In genomic region chr19:42468273-42468796, GRCh38 we compare ENCODE assay signal across 12 cellular contexts. TPM values are rescaled to one million over a fixed set of nuclear protein-coding genes. Genes with fewer than 3 reads are reported as not detected.
DNase-seq lines count a peak whose midpoint lies in the region; ATAC-seq, FAIRE-seq and TF ChIP-seq lines count a peak whose summit lies in the region.
"Had no signal": no experiment of that assay in that cellular context is flagged by ENCODE, and none has a peak within 500 bp of the region (broad histone marks: within the 10 kb centered on the region; RNA-seq: fewer than 3 reads in every experiment).

No MANE protein-coding gene starts in this region.

- H2BK12ac ChIP-seq in trophoblast cell (ENCODE audit: low read length): no peak overlapping the region

- peak overlapping the region; percentile 14 for H2BK5ac ChIP-seq in trophoblast cell (ENCODE audit: low read depth, low read length, poor library complexity)

- H4K91ac ChIP-seq in trophoblast cell (ENCODE audit: low read depth, low read length): no peak overlapping the region

- no peak overlapping the region for H3K4me3 Mint-ChIP-seq in stimulated activated memory B cell treated with anti-CD40 and anti-IgM and Interleukin-4, amounts not matched to agents 10 μg/mL and 1 μg/mL and 100 μg/mL, for 72 hours

- H4K8ac ChIP-seq in trophoblast cell (ENCODE audit: low read depth, low read length): no peak overlapping the region

- H3K18ac ChIP-seq in trophoblast cell (ENCODE audit: low read length): no peak overlapping the region

- no peaks in the 10 kb centered on the region for H3K9me3 ChIP-seq in trophoblast cell (ENCODE audit: insufficient read depth, low read depth, low read length)
- H3K9me3 ChIP-seq: heart right ventricle had no signal

- no peak overlapping the region for H3K27ac Mint-ChIP-seq in stimulated activated memory B cell treated with anti-CD40 and anti-IgM and Interleukin-4, amounts not matched to agents 10 μg/mL and 1 μg/mL and 100 μg/mL, for 72 hours
- H3K27ac Mint-ChIP-seq: activated T-helper 2 cell treated with anti-CD3 and anti-CD28 coated beads, Interferon-gamma antibody, Interleukin-2, Interleukin-4, amounts not matched to agents 10 μg/mL and 5 μg/mL and 100 μg/mL, durations not matched to agents 14 hours and 24 hours and 36 hours had no signal

- WGBS in trophoblast cell (ENCODE audit: extremely low coverage, insufficient coverage, insufficient read length): no CpG with 5 or more reads among the region's 3 CpGs

- no peak overlapping the region for H3K4ac ChIP-seq in trophoblast cell (ENCODE audit: low read depth, low read length)

- DNase-seq in NCI-H2171 treated with DMSO at 0.1 percent for 48 hours (lab: John Stamatoyannopoulos, UW) (peak; percentile 43), NCI-H2171 (lab: John Stamatoyannopoulos, UW) (no peak), NCI-H146 treated with DMSO at 0.1 percent for 48 hours (lab: John Stamatoyannopoulos, UW; ENCODE audit: unreplicated experiment) (peak; percentile 13), bronchial epithelial cell (ENCODE audit: low read depth) (peak; percentile 70), trophoblast cell (peak; percentile 65 to 86), kidney glomerular epithelial cell (lab: John Stamatoyannopoulos, UW) (no peak)
- DNase-seq: heart right ventricle, Right ventricle myocardium superior had no signal

- no peak overlapping the region for H3K9ac ChIP-seq in trophoblast cell (ENCODE audit: low read length)

- H3K4me2 ChIP-seq in trophoblast cell (ENCODE audit: low read length): no peak overlapping the region

- peaks cover 2% of the 10 kb centered on the region for H3K79me1 ChIP-seq in trophoblast cell (ENCODE audit: low read length)

- H2BK120ac ChIP-seq in trophoblast cell (ENCODE audit: insufficient read depth, low read length, poor library complexity): no peak overlapping the region

- H2AK5ac ChIP-seq in trophoblast cell (ENCODE audit: low read length): no peak overlapping the region

- no peak for TF ChIP-seq CTCF in bronchial epithelial cell (IDR thresholded peaks at IDR 0.05; ENCODE audit: insufficient read depth, low read length, severe bottlenecking)

- no peaks in the 10 kb centered on the region for H3K36me3 Mint-ChIP-seq in stimulated activated memory B cell treated with anti-CD40 and anti-IgM and Interleukin-4, amounts not matched to agents 10 μg/mL and 1 μg/mL and 100 μg/mL, for 72 hours

- H4K12ac ChIP-seq in trophoblast cell (ENCODE audit: low read depth, low read length): no peak overlapping the region

- no peak overlapping the region for H3K23ac ChIP-seq in trophoblast cell (ENCODE audit: low read length)

- H3K14ac ChIP-seq in trophoblast cell (ENCODE audit: low read length): no peak overlapping the region

- H3K4me1 Mint-ChIP-seq in stimulated activated memory B cell treated with anti-CD40 and anti-IgM and Interleukin-4, amounts not matched to agents 10 μg/mL and 1 μg/mL and 100 μg/mL, for 72 hours: peaks cover 40% of the 10 kb centered on the region

- H3K27me3 ChIP-seq in bronchial epithelial cell (ENCODE audit: control insufficient read depth, insufficient read depth, low read length) (no peaks in the 10 kb centered on the region), trophoblast cell (ENCODE audit: insufficient read depth, low read length) (peaks cover 2% of the 10 kb centered on the region)

- H3K9me3 Mint-ChIP-seq in stimulated activated memory B cell treated with anti-CD40 and anti-IgM and Interleukin-4, amounts not matched to agents 10 μg/mL and 1 μg/mL and 100 μg/mL, for 72 hours: no peaks in the 10 kb centered on the region
- H3K9me3 Mint-ChIP-seq: activated T-helper 2 cell treated with anti-CD3 and anti-CD28 coated beads, Interferon-gamma antibody, Interleukin-2, Interleukin-4, amounts not matched to agents 10 μg/mL and 5 μg/mL and 100 μg/mL, durations not matched to agents 14 hours and 24 hours and 36 hours had no signal

- no peak for ATAC-seq in stimulated activated memory B cell treated with anti-CD40 and anti-IgM and Interleukin-4, amounts not matched to agents 10 μg/mL and 1 μg/mL and 100 μg/mL, for 72 hours
- ATAC-seq in HG03469 (IDR thresholded peaks at IDR 0.05; ENCODE audit: unreplicated experiment): no peak
- ATAC-seq: heart right ventricle had no signal

- H3K4me3 ChIP-seq in bronchial epithelial cell (ENCODE audit: low read depth, low read length) (no peak overlapping the region), trophoblast cell (ENCODE audit: low read depth, low read length) (no peak overlapping the region)
- H3K4me3 ChIP-seq: heart right ventricle had no signal

- H3K27ac ChIP-seq in trophoblast cell (ENCODE audit: low read depth, low read length): peak overlapping the region; percentile 29
- H3K27ac ChIP-seq: C4-2B had no signal

- H3K36me3 ChIP-seq in bronchial epithelial cell (ENCODE audit: control insufficient read depth, insufficient read depth, low read length) (no peaks in the 10 kb centered on the region), trophoblast cell (ENCODE audit: control insufficient read depth in 1 of 2, insufficient read depth in 2 of 2, low read length in 2 of 2) (no peaks in the 10 kb centered on the region)
- H3K36me3 ChIP-seq: heart right ventricle had no signal

- H2AFZ ChIP-seq in trophoblast cell (ENCODE audit: insufficient read depth, low read length, poor library complexity): no peak overlapping the region

- H3K79me2 ChIP-seq in trophoblast cell (ENCODE audit: control insufficient read depth, insufficient read depth, low read length, poor library complexity): no peaks in the 10 kb centered on the region

- H3K27me3 Mint-ChIP-seq in stimulated activated memory B cell treated with anti-CD40 and anti-IgM and Interleukin-4, amounts not matched to agents 10 μg/mL and 1 μg/mL and 100 μg/mL, for 72 hours: no peaks in the 10 kb centered on the region

- H3K4me1 ChIP-seq in trophoblast cell (ENCODE audit: control insufficient read depth in 1 of 2, insufficient read depth in 2 of 2, low read length in 2 of 2): peaks cover 3 to 8% of the 10 kb centered on the region in 2 experiments

- FAIRE-seq in bronchial epithelial cell (lab: Jason Lieb, UNC): no peak

RNA-seq across cellular contexts. Expression of gene CXCL17, which starts 25.6 kb away (rescaled TPM):
- 1.1 and 5.8 TPM in 2 replicates for total RNA-seq in bronchial epithelial cell
- polyA plus RNA-seq in trophoblast cell (2013): 1.4 and 1.9 TPM in 2 replicates
- total RNA-seq: activated T-helper 2 cell treated with anti-CD3 and anti-CD28 coated beads, Interferon-gamma antibody, Interleukin-2, Interleukin-4, amounts not matched to agents 10 μg/mL and 5 μg/mL and 100 μg/mL, durations not matched to agents 14 hours and 24 hours and 36 hours; heart right ventricle; Right ventricle myocardium superior had no signal

RNA-seq across cellular contexts. Expression of gene LIPE, which starts 41.1 kb away (rescaled TPM):
- 7.6 and 8.6 TPM in 2 replicates for total RNA-seq in bronchial epithelial cell
- polyA plus RNA-seq in trophoblast cell (2013): 0.92 and 1.0 TPM in 2 replicates

RNA-seq across cellular contexts. Expression of gene CEACAM1, which starts 59.9 kb away (rescaled TPM):
- total RNA-seq in bronchial epithelial cell: 1.6 and 1.7 TPM in 2 replicates
- polyA plus RNA-seq in trophoblast cell (2013): 19.0 and 21.0 TPM in 2 replicates

Comparison
In these comparisons a context has a peak if more than half of its experiments do, and no peak if none do; other contexts are left out.
1. DNase-seq: peak in NCI-H2171 treated with DMSO at 0.1 percent for 48 hours (single experiment), NCI-H146 treated with DMSO at 0.1 percent for 48 hours (single experiment), bronchial epithelial cell (single experiment) and trophoblast cell (2 of 2); none in NCI-H2171 (single experiment) and kidney glomerular epithelial cell (single experiment).